Comparison of ENCODE assay signal across 9 cellular contexts in genomic region chr20:44017905-44018683, GRCh38.
DNase-seq lines count a peak whose midpoint lies in the region; ATAC-seq, FAIRE-seq and TF ChIP-seq lines count a peak whose summit lies in the region.
"Had no signal": no experiment of that assay in that cellular context is flagged by ENCODE, and none has a peak within 500 bp of the region (broad histone marks: within the 10 kb centered on the region; RNA-seq: fewer than 3 reads in every experiment).

No MANE protein-coding gene starts in this region.

- no peaks in the 10 kb centered on the region for H3K36me3 ChIP-seq in small intestine (ENCODE audit: control insufficient read depth in 2 of 2, insufficient read depth in 2 of 2, low read length in 2 of 2)

- H3K4me3 ChIP-seq in HFF-Myc (replicated peaks; ENCODE audit: low read depth, low read length) (peak overlapping the region; percentile 7; the same call in 1 of the 2 replicates), fibroblast of pulmonary artery (replicated peaks; ENCODE audit: low read depth, low read length) (no peak overlapping the region), small intestine (ENCODE audit: low read depth in 1 of 2, low read length in 2 of 2) (no peak overlapping the region)

- DNase-seq in HFF-Myc (ENCODE audit: extremely low read depth, low read depth) (peak; percentile 78), NCI-H774 (lab: John Stamatoyannopoulos, UW) (peak; percentile 94), fibroblast of pulmonary artery (ENCODE audit: low read depth) (peak; percentile 79), small intestine (peak; percentile 94), NCI-H1048 (lab: John Stamatoyannopoulos, UW) (no peak), GM20000 (ENCODE audit: low spot score) (no peak)
- no peak for DNase-seq in effector CD4-positive, alpha-beta T cell

- peaks cover 3 to 4% of the 10 kb centered on the region in 2 donors for H3K4me1 ChIP-seq in small intestine (ENCODE audit: control insufficient read depth in 2 of 2, insufficient read depth in 1 of 2, low read depth in 1 of 2, low read length in 1 of 2)

- no peak for FAIRE-seq in small intestine (lab: Jason Lieb, UNC)
- FAIRE-seq: frontal cortex had no signal

- no peaks in the 10 kb centered on the region for H3K27me3 ChIP-seq in small intestine (ENCODE audit: control insufficient read depth in 2 of 2, insufficient read depth in 2 of 2, low read length in 2 of 2)

- ATAC-seq in GM18502 (IDR thresholded peaks at IDR 0.05; ENCODE audit: poor library complexity, unreplicated experiment), result no peak

- TF ChIP-seq CTCF in HFF-Myc (IDR thresholded peaks at IDR 0.05; ENCODE audit: low read depth, low read length, missing control alignments) (no peak), fibroblast of pulmonary artery (IDR thresholded peaks at IDR 0.05; ENCODE audit: low read length, missing control alignments) (no peak), GM20000 (IDR thresholded peaks at IDR 0.05; ENCODE audit: extremely low read depth, missing control alignments) (no peak)

- 10 to 34% (median 29%) methylated on average over 14 of the region's 14 CpGs for WGBS in small intestine, 3 donors

- no peak overlapping the region for H3K27ac ChIP-seq in small intestine (ENCODE audit: low read depth in 1 of 2, low read length in 1 of 2)

- no peaks in the 10 kb centered on the region for H3K9me3 ChIP-seq in small intestine (ENCODE audit: control insufficient read depth, low read depth)

Comparison
In these comparisons a context has a peak if more than half of its experiments do, and no peak if none do; other contexts are left out.
1. DNase-seq: peak in HFF-Myc (single experiment), NCI-H774 (single experiment), fibroblast of pulmonary artery (single experiment) and small intestine (single experiment); none in effector CD4-positive, alpha-beta T cell (single experiment), NCI-H1048 (single experiment) and GM20000 (single experiment).